Comparison of ENCODE assay signal across 23 cellular contexts in genomic region chr14:22399776-22400175, GRCh38.
DNase-seq lines count a peak whose midpoint lies in the region; ATAC-seq and TF ChIP-seq lines count a peak whose summit lies in the region.
"Had no signal": no experiment of that assay in that cellular context is flagged by ENCODE, and none has a peak within 500 bp of the region (broad histone marks: within the 10 kb centered on the region; RNA-seq: fewer than 3 reads in every experiment).

No MANE protein-coding gene starts in this region.

- intact Hi-C loops in left ventricle myocardium inferior (cut with micrococcal nuclease) (loop anchor here (10.0 kb wide), 1 partner anchor 155 kb away; no protein-coding TSS in a partner anchor), Right ventricle myocardium inferior (cut with DNase I) (loop anchor here (10.0 kb wide), 1 partner anchor 425 kb away; the partner anchor contains the start of gene MRPL52), ascending aorta (cut with DNase I) (loop anchor here (2.0 kb wide), 1 partner anchor 27 kb away; no protein-coding TSS in a partner anchor)

- H3K4me3 ChIP-seq in left ventricle myocardium inferior, result no peak overlapping the region
- no peak overlapping the region for H3K4me3 ChIP-seq in ascending aorta
- no peak overlapping the region for H3K4me3 ChIP-seq in neutrophil (ENCODE audit: low read depth in 1 of 2, low read length in 1 of 2)
- H3K4me3 ChIP-seq: A549; BLaER1 treated with 17β-estradiol and CSF1 and Interleukin-3, amounts not matched to agents 10 nM and 100 nM; GM12878; HAP-1 had no signal

- DNase-seq in left ventricle myocardium inferior (no peak), Right ventricle myocardium inferior (ENCODE audit: missing footprints) (no peak), ascending aorta (ENCODE audit: low spot score in 2 of 2) (no peak), pons (ENCODE audit: low spot score) (no peak)
- DNase-seq in activated CD4-positive, alpha-beta T cell treated with anti-CD3 and anti-CD28 coated beads for 1 hour, result no peak
- DNase-seq: 8988T; ACHN; AML-193; BE2C; CD4-positive, alpha-beta T cell; CD8-positive, alpha-beta memory T cell; DMS 273 treated with DMSO at 0.1 percent for 48 hours; DMS79; EL; GDM1; GOT3; HFFc6 had no signal

- H3K27me3 ChIP-seq in left ventricle myocardium inferior (ENCODE audit: low read depth) (no peaks in the 10 kb centered on the region), ascending aorta (no peaks in the 10 kb centered on the region), neutrophil (no peaks in the 10 kb centered on the region)
- H3K27me3 ChIP-seq: BLaER1 treated with 17β-estradiol and CSF1 and Interleukin-3, amounts not matched to agents 10 nM and 100 nM had no signal

- no peak for TF ChIP-seq CTCF in left ventricle myocardium inferior (IDR thresholded peaks at IDR 0.05; ENCODE audit: borderline replicate concordance)
- TF ChIP-seq CTCF in ascending aorta (IDR thresholded peaks at IDR 0.05), result no peak
- no peak for TF ChIP-seq CTCF in neutrophil (IDR thresholded peaks at IDR 0.05)

- H3K4me1 ChIP-seq in left ventricle myocardium inferior, result no peaks in the 10 kb centered on the region
- peaks cover 0 to 3% of the 10 kb centered on the region in 2 donors for H3K4me1 ChIP-seq in ascending aorta
- H3K4me1 ChIP-seq in neutrophil (ENCODE audit: control insufficient read depth in 1 of 2, insufficient read depth in 1 of 2, low read depth in 1 of 2, low read length in 1 of 2), result peaks cover 30 to 36% of the 10 kb centered on the region in 2 experiments
- H3K4me1 ChIP-seq: A549, BE2C, HAP-1 had no signal

- no peaks in the 10 kb centered on the region for H3K36me3 ChIP-seq in left ventricle myocardium inferior
- no peaks in the 10 kb centered on the region for H3K36me3 ChIP-seq in ascending aorta
- no peaks in the 10 kb centered on the region for H3K36me3 ChIP-seq in neutrophil
- H3K36me3 ChIP-seq: BE2C; BLaER1 treated with 17β-estradiol and CSF1 and Interleukin-3, amounts not matched to agents 10 nM and 100 nM; HAP-1 had no signal

- H3K27ac ChIP-seq in left ventricle myocardium inferior (replicated peaks) (peak overlapping the region; percentile 35), ascending aorta (peak overlapping the region; percentile 27 to 36), neutrophil (peak overlapping the region; percentile 8)
- H3K27ac ChIP-seq: A549; BLaER1 treated with 17β-estradiol and CSF1 and Interleukin-3, amounts not matched to agents 10 nM and 100 nM had no signal

- ATAC-seq in Right ventricle myocardium inferior (no peak), GM19463 (IDR thresholded peaks at IDR 0.05; ENCODE audit: unreplicated experiment) (no peak)
- ATAC-seq: A549, GM12878 had no signal

- no peaks in the 10 kb centered on the region for H3K9me3 ChIP-seq in left ventricle myocardium inferior (replicated peaks)
- H3K9me3 ChIP-seq in ascending aorta, result no peaks in the 10 kb centered on the region
- no peaks in the 10 kb centered on the region for H3K9me3 ChIP-seq in neutrophil
- H3K9me3 ChIP-seq: A549; BE2C; BLaER1 treated with 17β-estradiol and CSF1 and Interleukin-3, amounts not matched to agents 10 nM and 100 nM; HAP-1 had no signal
